ENCODE assay signal across 16 cellular contexts in the genomic region with DNA sequence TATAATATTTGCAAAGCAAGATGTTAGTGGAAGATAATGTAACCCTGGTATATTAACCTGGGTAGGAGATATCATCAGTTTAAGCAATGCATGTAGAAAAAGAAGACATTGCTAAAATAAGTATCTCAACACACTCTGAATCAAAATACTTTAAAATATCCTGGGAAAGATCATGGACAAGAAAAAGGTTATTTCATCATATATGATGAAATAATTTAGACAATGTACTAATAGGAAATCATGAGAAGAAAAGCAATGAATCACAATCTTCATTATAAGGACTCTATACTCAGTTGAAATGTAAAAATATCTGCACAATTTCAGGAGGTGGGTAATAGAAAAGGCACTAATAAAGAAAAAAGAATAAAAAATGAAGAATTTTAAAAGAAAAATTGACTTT.
DNase-seq lines count a peak whose midpoint lies in the region; ATAC-seq, FAIRE-seq and TF ChIP-seq lines count a peak whose summit lies in the region.
"Had no signal": no experiment of that assay in that cellular context is flagged by ENCODE, and none has a peak within 500 bp of the region (broad histone marks: within the 10 kb centered on the region; RNA-seq: fewer than 3 reads in every experiment).

No MANE protein-coding gene starts in this region.

- in situ Hi-C loops in HepG2 (cut with HindIII; ENCODE audit: extremely low pct_ligation_motif_present, low pct_unique_long_range_greater_than_20kb) = no loop called here

- H3K4me3 Mint-ChIP-seq in chondrocyte (ENCODE audit: unreplicated experiment) (no peak overlapping the region), endothelial cell (ENCODE audit: unreplicated experiment) (no peak overlapping the region)
- H3K4me3 Mint-ChIP-seq: CD8-positive, alpha-beta memory T cell had no signal

- H3K27ac Mint-ChIP-seq in chondrocyte (ENCODE audit: unreplicated experiment) (peak overlapping the region; percentile 29), endothelial cell (ENCODE audit: unreplicated experiment) (no peak overlapping the region)
- H3K27ac Mint-ChIP-seq: CD8-positive, alpha-beta memory T cell had no signal

- H4K20me1 ChIP-seq in HepG2 (ENCODE audit: insufficient read depth, low read length) = no peaks in the 10 kb centered on the region
- H4K20me1 ChIP-seq: BLaER1 had no signal

- no peak overlapping the region for H3K4me3 ChIP-seq in SK-N-MC
- no peak overlapping the region for H3K4me3 ChIP-seq in HepG2 (replicated peaks in 1 of 3; ENCODE audit: insufficient read depth in 1 of 3, low read depth in 2 of 3, low read length in 3 of 3)
- H3K4me3 ChIP-seq: BLaER1 had no signal

- no peak overlapping the region for H2AFZ ChIP-seq in HepG2 (ENCODE audit: low read length)

- H3K36me3 ChIP-seq in SK-N-MC (ENCODE audit: insufficient read depth, low read length) = no peaks in the 10 kb centered on the region
- H3K36me3 ChIP-seq in HepG2 (replicated peaks in 1 of 2; ENCODE audit: control insufficient read depth in 1 of 2, insufficient read depth in 2 of 2, low read length in 2 of 2) = no peaks in the 10 kb centered on the region
- H3K36me3 ChIP-seq: BLaER1 had no signal

- H3K27ac ChIP-seq in SK-N-MC (peak overlapping the region; percentile 26; the same call in 1 of the 2 replicates), HepG2 (ENCODE audit: extremely low read length, insufficient read depth, low read length) (no peak overlapping the region)
- H3K27ac ChIP-seq: BLaER1 had no signal

- no peak for TF ChIP-seq RAD21 in HepG2 (CRISPR knock-in tag; IDR thresholded peaks at IDR 0.05)

- TF ChIP-seq CTCF in chondrocyte (IDR thresholded peaks at IDR 0.05) (no peak), HepG2 (CRISPR knock-in tag; IDR thresholded peaks at IDR 0.05) (no peak), omental fat pad (IDR thresholded peaks at IDR 0.05) (no peak), endothelial cell (IDR thresholded peaks at IDR 0.05; ENCODE audit: unreplicated experiment) (no peak)

- TF ChIP-seq POLR2A in HepG2 (IDR thresholded peaks at IDR 0.05; ENCODE audit: insufficient read depth in 1 of 2, low read depth in 2 of 2, low read length in 2 of 2) = no peak

- H3K9me3 Mint-ChIP-seq in chondrocyte (ENCODE audit: low read depth) (no peaks in the 10 kb centered on the region), endothelial cell (ENCODE audit: unreplicated experiment) (no peaks in the 10 kb centered on the region)

- H3K4me1 Mint-ChIP-seq in chondrocyte (ENCODE audit: low read depth) (peaks cover 19% of the 10 kb centered on the region), endothelial cell (ENCODE audit: unreplicated experiment) (peaks cover 5% of the 10 kb centered on the region)
- H3K4me1 Mint-ChIP-seq: CD8-positive, alpha-beta memory T cell had no signal

- peaks cover 16% of the 10 kb centered on the region for H3K4me1 ChIP-seq in HepG2 (ENCODE audit: insufficient read depth, low read length)
- H3K4me1 ChIP-seq: BLaER1, Caco-2 had no signal

- no peak for DNase-seq in SK-N-MC (ENCODE audit: low read depth, low spot score)
- DNase-seq in chondrocyte (ENCODE audit: low spot score) = no peak
- DNase-seq in HepG2 (ENCODE audit: low spot score) = no peak
- DNase-seq in omental fat pad (ENCODE audit: low spot score) = no peak
- DNase-seq in endothelial cell (ENCODE audit: low spot score) = no peak
- no peak for DNase-seq in NCI-H2227 (lab: John Stamatoyannopoulos, UW; ENCODE audit: unreplicated experiment)
- DNase-seq: 8988T; AML-193; Caco-2; CD8-positive, alpha-beta memory T cell; DND-41; GF-D8 had no signal

- peak; percentile 23 for FAIRE-seq in G401.6 (lab: Jason Lieb, UNC)
- no peak for FAIRE-seq in HepG2 (lab: Jason Lieb, UNC)
- FAIRE-seq: H54 had no signal

- H3K27me3 Mint-ChIP-seq in chondrocyte (ENCODE audit: low read depth) = no peaks in the 10 kb centered on the region
- H3K27me3 Mint-ChIP-seq in endothelial cell (ENCODE audit: unreplicated experiment) = peaks cover 2% of the 10 kb centered on the region
- H3K27me3 Mint-ChIP-seq: CD8-positive, alpha-beta memory T cell had no signal

- BruUV-seq in HepG2 (replicated peaks; lab: Mats Ljungman, UMichigan) = no TSS peak

- H3K36me3 Mint-ChIP-seq in chondrocyte (ENCODE audit: low read depth) (peaks cover 3% of the 10 kb centered on the region), endothelial cell (ENCODE audit: low read depth, unreplicated experiment) (no peaks in the 10 kb centered on the region)

- no peaks in the 10 kb centered on the region for H3K79me2 ChIP-seq in HepG2 (ENCODE audit: insufficient read depth, low read length)

- H3K4me2 ChIP-seq in HepG2 (ENCODE audit: low read depth, low read length) = no peak overlapping the region
- H3K4me2 ChIP-seq: BLaER1 had no signal

- H3K9ac ChIP-seq in SK-N-MC (ENCODE audit: insufficient read length) (no peak overlapping the region), HepG2 (ENCODE audit: insufficient read depth, low read depth, low read length) (no peak overlapping the region)
- H3K9ac ChIP-seq: BLaER1 had no signal

- no peak for TF ChIP-seq EP300 in HepG2 (IDR thresholded peaks at IDR 0.05; ENCODE audit: low read depth in 2 of 2, low read length in 2 of 2)
- no peak for TF ChIP-seq EP300 in HepG2 (CRISPR knock-in tag; IDR thresholded peaks at IDR 0.05; ENCODE audit: borderline replicate concordance)

- no peaks in the 10 kb centered on the region for H3K27me3 ChIP-seq in HepG2 (ENCODE audit: control insufficient read depth in 1 of 2, insufficient read depth in 2 of 2, low read length in 2 of 2)
- H3K27me3 ChIP-seq: BLaER1 had no signal

- POLR2A ChIA-PET in HepG2 (lab: Yijun Ruan, JAX) = no interaction called here

- CTCF ChIA-PET in HepG2 (lab: Yijun Ruan, JAX; ENCODE audit: low intra/inter-chr PET ratio, low total read pairs) = no interaction called here

- ATAC-seq in HepG2 (no peak), omental fat pad (ENCODE audit: low FRiP score) (no peak), HG02852 (IDR thresholded peaks at IDR 0.05; ENCODE audit: unreplicated experiment) (no peak)

- H3K9me3 ChIP-seq in SK-N-MC (ENCODE audit: low read depth, low read length) (no peaks in the 10 kb centered on the region), HepG2 (ENCODE audit: low read length) (no peaks in the 10 kb centered on the region)
- H3K9me3 ChIP-seq: BLaER1, Caco-2 had no signal

- intact Hi-C loops in HepG2 (cut with micrococcal nuclease; ENCODE audit: unreplicated experiment) = no loop called here

TF ChIP-seq in HepG2, 621 proteins besides CTCF, POLR2A, EP300 and RAD21:
- TF ChIP-seq CEBPB (IDR thresholded peaks at IDR 0.05; ENCODE audit: borderline replicate concordance, low read depth, low read length) = peak; percentile 46; the same call in 1 of the 2 replicates
- no peak for TF ChIP-seq ZNF17 (CRISPR knock-in tag; IDR thresholded peaks at IDR 0.05)
- TF ChIP-seq, protein P1, sequence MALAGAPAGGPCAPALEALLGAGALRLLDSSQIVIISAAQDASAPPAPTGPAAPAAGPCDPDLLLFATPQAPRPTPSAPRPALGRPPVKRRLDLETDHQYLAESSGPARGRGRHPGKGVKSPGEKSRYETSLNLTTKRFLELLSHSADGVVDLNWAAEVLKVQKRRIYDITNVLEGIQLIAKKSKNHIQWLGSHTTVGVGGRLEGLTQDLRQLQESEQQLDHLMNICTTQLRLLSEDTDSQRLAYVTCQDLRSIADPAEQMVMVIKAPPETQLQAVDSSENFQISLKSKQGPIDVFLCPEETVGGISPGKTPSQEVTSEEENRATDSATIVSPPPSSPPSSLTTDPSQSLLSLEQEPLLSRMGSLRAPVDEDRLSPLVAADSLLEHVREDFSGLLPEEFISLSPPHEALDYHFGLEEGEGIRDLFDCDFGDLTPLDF (CRISPR knock-in tag; IDR thresholded peaks at IDR 0.05) = no peak
- no peak for TF ChIP-seq PITX1 (CRISPR knock-in tag; IDR thresholded peaks at IDR 0.05)
